In the genomic region with DNA sequence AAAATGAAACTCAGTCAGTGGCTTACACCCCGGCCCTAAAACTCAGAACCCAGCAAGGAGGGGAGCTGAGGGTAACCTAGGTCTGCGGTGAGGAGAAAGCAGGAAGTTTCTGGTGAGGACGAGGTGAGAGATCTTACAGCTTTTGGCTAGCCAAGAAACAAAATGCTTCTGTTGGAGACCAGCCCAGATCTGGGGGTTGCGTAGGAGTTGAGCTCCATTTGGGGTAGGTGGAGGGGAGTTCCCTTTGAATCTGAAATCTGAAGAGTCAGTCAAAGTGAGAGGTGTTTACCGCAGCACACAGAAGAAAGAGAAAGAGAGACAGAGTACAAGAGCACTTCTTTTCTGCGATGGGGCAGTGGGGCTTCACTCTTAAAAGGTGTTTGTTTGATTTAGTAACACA, we compare ENCODE assay signal across 8 cellular contexts. TPM values are rescaled to one million over a fixed set of nuclear protein-coding genes. Genes with fewer than 3 reads are reported as not detected.
DNase-seq lines count a peak whose midpoint lies in the region; ATAC-seq and TF ChIP-seq lines count a peak whose summit lies in the region.

No MANE protein-coding gene starts in this region.

- 0 out of 2 replicates have a peak, but pooled peaks have one; percentile 4 for TF ChIP-seq RAD21 in HCT116 (IDR thresholded peaks at IDR 0.05; ENCODE audit: low read depth)

- no TSS peak for BruUV-seq in HCT116 (replicated peaks; lab: Mats Ljungman, UMichigan)

- H4K20me1 ChIP-seq in HCT116 (ENCODE audit: insufficient read depth), result no peaks in the 10 kb centered on the region

- H3K27ac Mint-ChIP-seq in CD8-positive, alpha-beta memory T cell, result peak overlapping the region; percentile 48 to 96 (median 74)

- RAD21 ChIA-PET in HCT116 (lab: Charles Lee; ENCODE audit: low non-redundant PET in 1 of 2, low total read pairs in 2 of 2, uncharacterized antibody in 2 of 2, unreplicated experiment in 2 of 2), result no interaction called here

- H3K79me2 ChIP-seq in HCT116 (ENCODE audit: insufficient read depth, low read length), result no peaks in the 10 kb centered on the region

- H3K9me3 Mint-ChIP-seq in CD8-positive, alpha-beta memory T cell, result no peaks in the 10 kb centered on the region

- H3K36me3 Mint-ChIP-seq in CD8-positive, alpha-beta memory T cell, result no peaks in the 10 kb centered on the region

- H2AFZ ChIP-seq in HCT116 (ENCODE audit: low read depth, low read length, poor library complexity, severe bottlenecking), result no peak overlapping the region

- H3K9me2 ChIP-seq in HCT116 (ENCODE audit: insufficient read depth), result no peaks in the 10 kb centered on the region

- peaks cover 26% of the 10 kb centered on the region for H3K4me1 ChIP-seq in CD8-positive, alpha-beta memory T cell (ENCODE audit: insufficient read depth, low read length)
- H3K4me1 ChIP-seq in HCT116 (ENCODE audit: control insufficient read depth in 1 of 2, insufficient read depth in 2 of 2, low read length in 2 of 2), result peaks cover 37 to 95% of the 10 kb centered on the region in 2 experiments

- DNase-seq in CD8-positive, alpha-beta memory T cell, result peak; percentile 50 to 90 (median 87)
- no peak for DNase-seq in HCT116 (ENCODE audit: low read depth, low spot score)
- DNase-seq in NOMO-1 treated with DMSO at 0.1 percent for 48 hours (lab: John Stamatoyannopoulos, UW; ENCODE audit: unreplicated experiment), result peak; percentile 21
- peak; percentile 78 for DNase-seq in activated naive CD4-positive, alpha-beta T cell treated with anti-CD3 and anti-CD28 coated beads, Interleukin-2, amount 50 U/mL, for 16 hours
- DNase-seq in stimulated activated CD4-positive, alpha-beta T cell treated with anti-CD3 and anti-CD28 coated beads, Interleukin-2, amount 100 ng/mL, for 24 hours, result peak; percentile 80
- no peak for DNase-seq in COLO668 (lab: John Stamatoyannopoulos, UW; ENCODE audit: unreplicated experiment)
- DNase-seq in cerebellar cortex (ENCODE audit: low spot score), result no peak
- DNase-seq in coronary artery (ENCODE audit: low spot score), result no peak

- H3K4me1 Mint-ChIP-seq in CD8-positive, alpha-beta memory T cell, result peaks cover 41 to 56% (median 51%) of the 10 kb centered on the region in 3 donors

- H3K27me3 ChIP-seq in CD8-positive, alpha-beta memory T cell (ENCODE audit: insufficient read depth, low read length, poor library complexity, severe bottlenecking), result no peaks in the 10 kb centered on the region
- no peaks in the 10 kb centered on the region for H3K27me3 ChIP-seq in HCT116 (ENCODE audit: insufficient read depth, low read length)

- no peak overlapping the region for H3K4me2 ChIP-seq in HCT116 (ENCODE audit: low read length)

- no peak for TF ChIP-seq POLR2A in HCT116 (IDR thresholded peaks at IDR 0.05; ENCODE audit: borderline replicate concordance, extremely low read depth, insufficient read depth, insufficient read length)

- peak overlapping the region; percentile 29 for H3K27ac ChIP-seq in CD8-positive, alpha-beta memory T cell (ENCODE audit: low read depth, low read length)
- peak overlapping the region; percentile 36 for H3K27ac ChIP-seq in HCT116 (ENCODE audit: low read depth, low read length)
- no peak overlapping the region for H3K27ac ChIP-seq in coronary artery

- no peak for TF ChIP-seq CTCF in HCT116 (IDR thresholded peaks at IDR 0.05 in 2 of 3, conservative IDR thresholded peaks at IDR 0.05 in 1 of 3; ENCODE audit: borderline replicate concordance in 1 of 3, insufficient read depth in 1 of 3, low read depth in 2 of 3, low read length in 2 of 3)
- TF ChIP-seq CTCF in coronary artery (IDR thresholded peaks at IDR 0.05), result no peak

- no peak for ATAC-seq in HCT116

- no peak overlapping the region for H3K9ac ChIP-seq in HCT116 (ENCODE audit: low read length)

- no peaks in the 10 kb centered on the region for H3K36me3 ChIP-seq in CD8-positive, alpha-beta memory T cell (ENCODE audit: insufficient read depth, low read length)
- peaks cover 0 to 33% of the 10 kb centered on the region in 2 experiments; a peak in 1 of 4 replicates for H3K36me3 ChIP-seq in HCT116 (ENCODE audit: control insufficient read depth in 1 of 2, insufficient read depth in 2 of 2, low read length in 2 of 2)

- no peak overlapping the region for H3K4me3 ChIP-seq in CD8-positive, alpha-beta memory T cell (ENCODE audit: low read length)
- H3K4me3 ChIP-seq in HCT116 (replicated peaks in 1 of 2; ENCODE audit: low read depth in 1 of 2, low read length in 2 of 2) (no peak overlapping the region), coronary artery (no peak overlapping the region)

- CTCF ChIA-PET in CD8-positive, alpha-beta memory T cell (lab: Charles Lee), result interaction anchor here (1.0 to 1.4 kb wide), 3 partner anchors 9 to 27 kb away, joined by 3 to 5 read pairs (median 3); no protein-coding TSS in a partner anchor
- CTCF ChIA-PET in HCT116 (lab: Charles Lee), result interaction anchor here (2.1 kb wide), 1 partner anchor 65 kb away, joined by 5 read pairs; no protein-coding TSS in a partner anchor

- intact Hi-C loops in HCT116 (cut with micrococcal nuclease), result loop anchor here (10.0 kb wide), 1 partner anchor 244 kb away; no protein-coding TSS in a partner anchor

- H3K4me3 Mint-ChIP-seq in CD8-positive, alpha-beta memory T cell, result peak overlapping the region; percentile 16 to 74 (median 44)

- POLR2A ChIA-PET in CD8-positive, alpha-beta memory T cell (lab: Charles Lee), result interaction anchor here (0.6 to 1.3 kb wide), 3 partner anchors 16 to 393 kb away, joined by 3 to 4 read pairs (median 3); no protein-coding TSS in a partner anchor
- POLR2A ChIA-PET in HCT116 (lab: Charles Lee), result interaction anchor here (0.7 to 1.3 kb wide), 3 partner anchors 9 to 34 kb away, joined by 3 to 4 read pairs (median 3); no protein-coding TSS in a partner anchor

- no peaks in the 10 kb centered on the region for H3K9me3 ChIP-seq in CD8-positive, alpha-beta memory T cell (ENCODE audit: low read length)
- H3K9me3 ChIP-seq in HCT116 (ENCODE audit: control insufficient read depth in 1 of 2, insufficient read depth in 1 of 2, low read depth in 1 of 2, low read length in 2 of 2), result no peaks in the 10 kb centered on the region

- peaks cover 10 to 15% of the 10 kb centered on the region in 2 donors for H3K27me3 Mint-ChIP-seq in CD8-positive, alpha-beta memory T cell

TF ChIP-seq in HCT116, 20 proteins besides CTCF, POLR2A, EP300 and RAD21:
- peak; percentile 63 for TF ChIP-seq EGR1 (IDR thresholded peaks at IDR 0.05; ENCODE audit: low read depth)
- TF ChIP-seq ZFX (IDR thresholded peaks at IDR 0.05), result no peak

RNA-seq across cellular contexts. Expression of gene EHF, which starts 29.6 kb away (rescaled TPM):
- under 1 TPM; 0.20 to 0.58 TPM for total RNA-seq in CD8-positive, alpha-beta memory T cell
- polyA plus RNA-seq in CD8-positive, alpha-beta memory T cell, result not detected
- total RNA-seq in HCT116 (2021; ENCODE audit: unreplicated experiment), result 51.5 TPM
- polyA plus RNA-seq in HCT116 (2012), result 58.5 and 60.4 TPM in 2 replicates

Comparison
In these comparisons a context has a peak if more than half of its experiments do, and no peak if none do; other contexts are left out.
1. DNase-seq: peak in CD8-positive, alpha-beta memory T cell (5 of 5), NOMO-1 treated with DMSO at 0.1 percent for 48 hours (single experiment), activated naive CD4-positive, alpha-beta T cell treated with anti-CD3 and anti-CD28 coated beads, Interleukin-2, amount 50 U/mL, for 16 hours (single experiment) and stimulated activated CD4-positive, alpha-beta T cell treated with anti-CD3 and anti-CD28 coated beads, Interleukin-2, amount 100 ng/mL, for 24 hours (2 of 2); none in HCT116 (single experiment), COLO668 (single experiment), cerebellar cortex (single experiment) and coronary artery (single experiment).
2. H3K27ac ChIP-seq: peak in CD8-positive, alpha-beta memory T cell (single experiment) and HCT116 (single experiment); none in coronary artery (0 of 2).
3. RNA of gene EHF, which starts 29.6 kb away (total RNA-seq): 51.5 TPM in HCT116 (single experiment); 0.20 to 0.58 TPM in CD8-positive, alpha-beta memory T cell; every median in the first group is over 10 times any median in the second.